8 cellular contexts compared by ENCODE assay signal in the genomic region with DNA sequence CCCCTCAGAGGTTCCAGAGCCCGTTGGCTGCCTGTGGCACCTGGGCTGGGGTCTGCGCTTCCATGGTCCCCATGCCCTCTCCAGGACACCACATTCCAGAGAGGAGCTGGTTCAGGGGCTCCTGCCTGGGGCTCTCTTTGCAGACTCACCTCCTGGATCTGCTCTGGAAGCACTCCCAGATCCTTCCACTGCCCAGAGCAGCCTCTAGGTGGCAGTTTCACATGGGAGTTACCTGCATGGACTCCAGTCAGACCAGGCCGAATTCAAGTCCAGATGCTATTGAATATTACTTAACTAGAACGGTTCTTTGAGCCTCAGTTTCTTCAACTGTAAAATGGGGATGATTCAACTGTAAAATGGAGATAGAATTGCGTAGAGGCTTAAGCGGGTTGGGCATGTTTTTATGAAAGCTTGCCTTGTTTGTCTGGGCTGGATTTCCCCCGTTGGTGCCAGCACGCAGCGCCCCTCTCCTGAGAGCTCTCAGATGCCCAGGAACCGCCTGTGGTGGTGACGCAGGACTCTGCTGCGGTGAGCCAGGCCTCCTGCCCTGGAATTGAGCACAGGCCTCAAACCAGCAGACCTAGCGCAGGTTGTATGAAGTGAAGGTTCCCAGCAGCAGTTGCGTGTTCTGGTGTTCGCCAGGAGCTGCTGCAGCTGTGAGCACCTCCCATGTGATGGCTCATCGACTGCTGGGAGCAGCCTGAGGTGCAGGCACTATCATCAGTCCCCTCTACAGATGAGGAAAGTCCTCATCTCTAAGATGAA. TPM values are rescaled to one million over a fixed set of nuclear protein-coding genes. Genes with fewer than 3 reads are reported as not detected.
DNase-seq lines count a peak whose midpoint lies in the region; ATAC-seq and TF ChIP-seq lines count a peak whose summit lies in the region.

No MANE protein-coding gene starts in this region.

- no peak overlapping the region for H3K27ac ChIP-seq in neural cell (ENCODE audit: low read length)

- no peaks in the 10 kb centered on the region for H3K9me3 ChIP-seq in neural cell (ENCODE audit: low read length)

- no peaks in the 10 kb centered on the region for H3K36me3 ChIP-seq in neural cell (ENCODE audit: insufficient read depth, low read length)

- no peak overlapping the region for H2AFZ ChIP-seq in neural cell (ENCODE audit: low read depth, low read length)

- no peaks in the 10 kb centered on the region for H3K79me2 ChIP-seq in neural cell (replicated peaks; ENCODE audit: insufficient read depth, low read length)

- H3K4me2 ChIP-seq in neural cell (ENCODE audit: low read length), result no peak overlapping the region

- no peaks in the 10 kb centered on the region for H3F3A ChIP-seq in neural cell (ENCODE audit: insufficient read depth, low read length, poor library complexity, severe bottlenecking)

- peak; percentile 85 for TF ChIP-seq CTCF in epithelial cell of esophagus (IDR thresholded peaks at IDR 0.05; ENCODE audit: insufficient read depth, low read depth, low read length, missing control alignments)
- TF ChIP-seq CTCF in neural cell (IDR thresholded peaks at IDR 0.05; ENCODE audit: poor library complexity, severe bottlenecking), result peak; percentile 31

- no peaks in the 10 kb centered on the region for H3K27me3 ChIP-seq in neural cell (ENCODE audit: insufficient read depth, low read depth, low read length)

- DNase-seq in 8988T (peak; percentile 89), DMS114 treated with DMSO at 0.1 percent for 48 hours (lab: John Stamatoyannopoulos, UW; ENCODE audit: unreplicated experiment) (peak; percentile 6), OCI-M1 (lab: John Stamatoyannopoulos, UW) (peak; percentile 57), epithelial cell of esophagus (ENCODE audit: low read depth) (peak; percentile 74)

- H3K9ac ChIP-seq in neural cell (ENCODE audit: low read length), result no peak overlapping the region

- no peaks in the 10 kb centered on the region for H4K20me1 ChIP-seq in neural cell (ENCODE audit: insufficient read depth)

- TF ChIP-seq EP300 in neural cell (conservative IDR thresholded peaks at IDR 0.05; ENCODE audit: poor library complexity, severe bottlenecking), result no peak

- no peaks in the 10 kb centered on the region for H3K9me2 ChIP-seq in neural cell (ENCODE audit: insufficient read depth, low read length)

- H3K4me3 ChIP-seq in epithelial cell of esophagus (ENCODE audit: low read length) (no peak overlapping the region), neural cell (ENCODE audit: low read length) (no peak overlapping the region)

- ATAC-seq in HG03175 (IDR thresholded peaks at IDR 0.05; ENCODE audit: unreplicated experiment), result peak; percentile 49
- ATAC-seq in HG03442 (IDR thresholded peaks at IDR 0.05; ENCODE audit: unreplicated experiment), result no peak
- no peak for ATAC-seq in HG03378 (IDR thresholded peaks at IDR 0.05; ENCODE audit: unreplicated experiment)

- TF ChIP-seq RAD21 in neural cell (conservative IDR thresholded peaks at IDR 0.05), result no peak

TF ChIP-seq in neural cell, 6 proteins besides CTCF, POLR2A, EP300 and RAD21:
- TF ChIP-seq SMC3 (conservative IDR thresholded peaks at IDR 0.05; ENCODE audit: poor library complexity) (peak; percentile 16), TAF1 (IDR thresholded peaks at IDR 0.05; ENCODE audit: low read depth) (no peak), POLR2AphosphoS5 (IDR thresholded peaks at IDR 0.05) (no peak)

RNA-seq across cellular contexts. Expression of gene LMO1, which starts 44.2 kb away (rescaled TPM):
- 4.4 and 4.5 TPM in 2 replicates for polyA plus RNA-seq in neural cell
- 3.6 and 7.5 TPM in 2 replicates for polyA minus RNA-seq in neural cell

RNA-seq across cellular contexts. Expression of gene RIC3, which starts 50.6 kb away (rescaled TPM):
- 94.5 and 103 TPM in 2 replicates for polyA plus RNA-seq in neural cell
- polyA minus RNA-seq in neural cell, result 58.9 and 71.4 TPM in 2 replicates

Comparison
In these comparisons a context has a peak if more than half of its experiments do, and no peak if none do; other contexts are left out.
1. DNase-seq: peak in every context shown above with its lines; median percentile 89 in 8988T; 74 in epithelial cell of esophagus; 57 in OCI-M1; 6 in DMS114 treated with DMSO at 0.1 percent for 48 hours.